In genomic region chr14:54136894-54137665, GRCh38 we compare ENCODE assay signal across 3 cellular contexts.
A peak's percentile ranks its signal among the peaks of the same experiment; 100 is the strongest.
TF ChIP-seq lines count a peak whose summit lies in the region.

No MANE protein-coding gene starts in this region.

TF ChIP-seq in HepG2, 621 proteins besides CTCF, POLR2A, EP300 and RAD21 (continues in another document):
- TF ChIP-seq KAT8 (CRISPR knock-in tag; IDR thresholded peaks at IDR 0.05) (no peak), KDM6A (CRISPR knock-in tag; IDR thresholded peaks at IDR 0.05; ENCODE audit: low read depth) (0 out of 2 replicates have a peak, but pooled peaks have one; percentile 25), PRDM15 (CRISPR knock-in tag; IDR thresholded peaks at IDR 0.05) (no peak), ZFYVE20 (CRISPR knock-in tag; IDR thresholded peaks at IDR 0.05; ENCODE audit: borderline replicate concordance, low read depth) (no peak), ZSCAN30 (CRISPR knock-in tag; IDR thresholded peaks at IDR 0.05) (no peak), BRD4 (CRISPR knock-in tag; IDR thresholded peaks at IDR 0.05) (no peak), SIN3A (IDR thresholded peaks at IDR 0.05; ENCODE audit: borderline replicate concordance, low read depth, low read length) (no peak), ZBTB2 (CRISPR knock-in tag; IDR thresholded peaks at IDR 0.05; ENCODE audit: low read depth) (no peak), IKZF4 (CRISPR knock-in tag; IDR thresholded peaks at IDR 0.05; ENCODE audit: borderline replicate concordance, low read depth, not compliant biosample characterization) (no peak), DPF2 (CRISPR knock-in tag; IDR thresholded peaks at IDR 0.05; ENCODE audit: borderline replicate concordance, low read depth) (no peak), ZMYM4 (CRISPR knock-in tag; IDR thresholded peaks at IDR 0.05) (peak; percentile 21; the same call in 1 of the 2 replicates), ZNF12 (CRISPR knock-in tag; IDR thresholded peaks at IDR 0.05) (no peak), ZNF513 (CRISPR knock-in tag; conservative IDR thresholded peaks at IDR 0.05) (no peak), MEF2D (CRISPR knock-in tag; IDR thresholded peaks at IDR 0.05) (no peak)

TF ChIP-seq in GM12878, 131 proteins besides CTCF, POLR2A, EP300 and RAD21:
- TF ChIP-seq, protein P1, sequence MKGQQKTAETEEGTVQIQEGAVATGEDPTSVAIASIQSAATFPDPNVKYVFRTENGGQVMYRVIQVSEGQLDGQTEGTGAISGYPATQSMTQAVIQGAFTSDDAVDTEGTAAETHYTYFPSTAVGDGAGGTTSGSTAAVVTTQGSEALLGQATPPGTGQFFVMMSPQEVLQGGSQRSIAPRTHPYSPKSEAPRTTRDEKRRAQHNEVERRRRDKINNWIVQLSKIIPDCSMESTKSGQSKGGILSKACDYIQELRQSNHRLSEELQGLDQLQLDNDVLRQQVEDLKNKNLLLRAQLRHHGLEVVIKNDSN (IDR thresholded peaks at IDR 0.05; ENCODE audit: borderline replicate concordance, extremely low read length, insufficient read depth, low read depth, low read length) = peak; percentile 7
- TF ChIP-seq FOXK2 (IDR thresholded peaks at IDR 0.05) = no peak
- TF ChIP-seq RELA (IDR thresholded peaks at IDR 0.05; ENCODE audit: borderline replicate concordance, partially characterized antibody) = no peak

TF ChIP-seq in GM23338, 12 proteins besides CTCF, POLR2A, EP300 and RAD21:
- TF ChIP-seq ZNF462 (CRISPR knock-in tag; IDR thresholded peaks at IDR 0.05) = no peak
- TF ChIP-seq, protein P2, sequence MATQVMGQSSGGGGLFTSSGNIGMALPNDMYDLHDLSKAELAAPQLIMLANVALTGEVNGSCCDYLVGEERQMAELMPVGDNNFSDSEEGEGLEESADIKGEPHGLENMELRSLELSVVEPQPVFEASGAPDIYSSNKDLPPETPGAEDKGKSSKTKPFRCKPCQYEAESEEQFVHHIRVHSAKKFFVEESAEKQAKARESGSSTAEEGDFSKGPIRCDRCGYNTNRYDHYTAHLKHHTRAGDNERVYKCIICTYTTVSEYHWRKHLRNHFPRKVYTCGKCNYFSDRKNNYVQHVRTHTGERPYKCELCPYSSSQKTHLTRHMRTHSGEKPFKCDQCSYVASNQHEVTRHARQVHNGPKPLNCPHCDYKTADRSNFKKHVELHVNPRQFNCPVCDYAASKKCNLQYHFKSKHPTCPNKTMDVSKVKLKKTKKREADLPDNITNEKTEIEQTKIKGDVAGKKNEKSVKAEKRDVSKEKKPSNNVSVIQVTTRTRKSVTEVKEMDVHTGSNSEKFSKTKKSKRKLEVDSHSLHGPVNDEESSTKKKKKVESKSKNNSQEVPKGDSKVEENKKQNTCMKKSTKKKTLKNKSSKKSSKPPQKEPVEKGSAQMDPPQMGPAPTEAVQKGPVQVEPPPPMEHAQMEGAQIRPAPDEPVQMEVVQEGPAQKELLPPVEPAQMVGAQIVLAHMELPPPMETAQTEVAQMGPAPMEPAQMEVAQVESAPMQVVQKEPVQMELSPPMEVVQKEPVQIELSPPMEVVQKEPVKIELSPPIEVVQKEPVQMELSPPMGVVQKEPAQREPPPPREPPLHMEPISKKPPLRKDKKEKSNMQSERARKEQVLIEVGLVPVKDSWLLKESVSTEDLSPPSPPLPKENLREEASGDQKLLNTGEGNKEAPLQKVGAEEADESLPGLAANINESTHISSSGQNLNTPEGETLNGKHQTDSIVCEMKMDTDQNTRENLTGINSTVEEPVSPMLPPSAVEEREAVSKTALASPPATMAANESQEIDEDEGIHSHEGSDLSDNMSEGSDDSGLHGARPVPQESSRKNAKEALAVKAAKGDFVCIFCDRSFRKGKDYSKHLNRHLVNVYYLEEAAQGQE (IDR thresholded peaks at IDR 0.05; ENCODE audit: unreplicated experiment) = no peak
